ENCODE assay signal across 17 cellular contexts in genomic region chr4:185846550-185847210, GRCh38. TPM values are rescaled to one million over a fixed set of nuclear protein-coding genes. Genes with fewer than 3 reads are reported as not detected.
DNase-seq lines count a peak whose midpoint lies in the region; ATAC-seq and TF ChIP-seq lines count a peak whose summit lies in the region.
"Had no signal": no experiment of that assay in that cellular context is flagged by ENCODE, and none has a peak within 500 bp of the region (broad histone marks: within the 10 kb centered on the region; RNA-seq: fewer than 3 reads in every experiment).

No MANE protein-coding gene starts in this region.

- H3K27ac ChIP-seq in heart left ventricle = peak overlapping the region; percentile 44 to 90 (median 78)
- peak overlapping the region; percentile 79 to 96 for H3K27ac ChIP-seq in SK-N-SH (ENCODE audit: low read depth in 2 of 2, low read length in 1 of 2)
- peak overlapping the region; percentile 83 for H3K27ac ChIP-seq in smooth muscle cell (ENCODE audit: low read depth)

- H3K27me3 Mint-ChIP-seq in glutamatergic neuron (ENCODE audit: unreplicated experiment) = peaks cover 6% of the 10 kb centered on the region
- peaks cover 1% of the 10 kb centered on the region for H3K27me3 Mint-ChIP-seq in activated CD8-positive, alpha-beta T cell treated with anti-CD3 and anti-CD28 coated beads for 36 hours
- H3K27me3 Mint-ChIP-seq: CD4-positive, CD25-positive, alpha-beta regulatory T cell had no signal

- intact Hi-C loops in heart left ventricle (cut with DNase I) = loop anchor here in 6 of 10 donors (5.0 to 10.0 kb wide), 5 partner anchors 34 to 171 kb away; partner anchors contain the start of gene SORBS2 (in 3 of the 6)
- intact Hi-C loops in left ventricle myocardium superior (cut with micrococcal nuclease) = no loop called here
- intact Hi-C loops in posterior vena cava (cut with DNase I) = no loop called here
- intact Hi-C loops in activated CD8-positive, alpha-beta T cell treated with anti-CD3 and anti-CD28 coated beads for 36 hours (cut with micrococcal nuclease) = no loop called here

- peaks cover 16% of the 10 kb centered on the region for H3K9me3 Mint-ChIP-seq in glutamatergic neuron (ENCODE audit: unreplicated experiment)
- peaks cover 3% of the 10 kb centered on the region for H3K9me3 Mint-ChIP-seq in activated CD8-positive, alpha-beta T cell treated with anti-CD3 and anti-CD28 coated beads for 36 hours
- H3K9me3 Mint-ChIP-seq: activated naive CD4-positive, alpha-beta T cell treated with anti-CD3 and anti-CD28 coated beads for 36 hours had no signal

- peaks cover 17% of the 10 kb centered on the region for H3F3A ChIP-seq in SK-N-SH (replicated peaks; ENCODE audit: insufficient read depth)
- H3F3A ChIP-seq in smooth muscle cell (ENCODE audit: low read depth) = peaks cover 20% of the 10 kb centered on the region

- peak overlapping the region; percentile 33 for H3K27ac Mint-ChIP-seq in glutamatergic neuron (ENCODE audit: unreplicated experiment)
- no peak overlapping the region for H3K27ac Mint-ChIP-seq in activated CD8-positive, alpha-beta T cell treated with anti-CD3 and anti-CD28 coated beads for 36 hours
- H3K27ac Mint-ChIP-seq: activated naive CD4-positive, alpha-beta T cell treated with anti-CD3 and anti-CD28 coated beads for 36 hours; CD4-positive, CD25-positive, alpha-beta regulatory T cell had no signal

- no peaks in the 10 kb centered on the region for H3K36me3 ChIP-seq in heart left ventricle
- H3K36me3 ChIP-seq in SK-N-SH (replicated peaks in 1 of 2; ENCODE audit: control insufficient read depth in 1 of 2, insufficient read depth in 2 of 2, low read length in 1 of 2) = no peaks in the 10 kb centered on the region
- no peaks in the 10 kb centered on the region for H3K36me3 ChIP-seq in smooth muscle cell (ENCODE audit: low read depth)
- H3K36me3 ChIP-seq: esophagus muscularis mucosa had no signal

- peaks cover 22% of the 10 kb centered on the region for H3K36me3 Mint-ChIP-seq in glutamatergic neuron (ENCODE audit: unreplicated experiment)
- no peaks in the 10 kb centered on the region for H3K36me3 Mint-ChIP-seq in activated CD8-positive, alpha-beta T cell treated with anti-CD3 and anti-CD28 coated beads for 36 hours (ENCODE audit: low read depth)
- H3K36me3 Mint-ChIP-seq: CD4-positive, CD25-positive, alpha-beta regulatory T cell had no signal

- H3K9me2 ChIP-seq in SK-N-SH = no peaks in the 10 kb centered on the region

- peak; percentile 34; the same call in 1 of the 2 replicates for TF ChIP-seq RAD21 in SK-N-SH (IDR thresholded peaks at IDR 0.05; ENCODE audit: low read length)

- H3K27me3 ChIP-seq in heart left ventricle (no peaks in the 10 kb centered on the region), SK-N-SH (ENCODE audit: insufficient read depth) (no peaks in the 10 kb centered on the region), smooth muscle cell (ENCODE audit: low read depth) (no peaks in the 10 kb centered on the region)
- H3K27me3 ChIP-seq: body of pancreas, esophagus muscularis mucosa had no signal

- peak overlapping the region; percentile 83 for H2AFZ ChIP-seq in SK-N-SH (ENCODE audit: low read depth)
- H2AFZ ChIP-seq in smooth muscle cell (ENCODE audit: low read depth) = no peak overlapping the region

- TF ChIP-seq EP300 in SK-N-SH (IDR thresholded peaks at IDR 0.05; ENCODE audit: borderline replicate concordance in 1 of 2, low read depth in 1 of 2, low read length in 1 of 2) = peak in 1 of 2 experiments; percentile 86; a peak in 2 of 4 replicates

- no peak for DNase-seq in heart left ventricle
- no peak for DNase-seq in left ventricle myocardium superior
- DNase-seq in SK-N-SH = peak; percentile 60
- no peak for DNase-seq in glutamatergic neuron
- DNase-seq in smooth muscle cell (lab: John Stamatoyannopoulos, UW; ENCODE audit: unreplicated experiment) = no peak
- DNase-seq in NCI-H510A treated with DMSO at 0.1 percent for 48 hours (lab: John Stamatoyannopoulos, UW) = no peak
- no peak for DNase-seq in posterior vena cava (ENCODE audit: low spot score)
- DNase-seq in activated CD8-positive, alpha-beta T cell treated with anti-CD3 and anti-CD28 coated beads for 36 hours = no peak
- DNase-seq: activated CD4-positive, alpha-beta T cell treated with anti-CD3 and anti-CD28 coated beads, Interleukin-2, amount 50 U/mL, for 1 hour; activated naive CD4-positive, alpha-beta T cell treated with anti-CD3 and anti-CD28 coated beads for 36 hours; activated T-cell treated with anti-CD3 and anti-CD28 coated beads, Interleukin-2, amount 50 U/mL, for 1 hour; body of pancreas; CD4-positive, CD25-positive, alpha-beta regulatory T cell; NCI-H187; retina; stimulated activated CD4-positive, alpha-beta T cell treated with anti-CD3 and anti-CD28 coated beads, Interleukin-1b, Interleukin-23, amount 100 ng/mL, for 48 hours had no signal

- peak overlapping the region; percentile 57 for H3K4me3 Mint-ChIP-seq in glutamatergic neuron (ENCODE audit: unreplicated experiment)
- H3K4me3 Mint-ChIP-seq in activated CD8-positive, alpha-beta T cell treated with anti-CD3 and anti-CD28 coated beads for 36 hours = no peak overlapping the region
- H3K4me3 Mint-ChIP-seq: activated naive CD4-positive, alpha-beta T cell treated with anti-CD3 and anti-CD28 coated beads for 36 hours; CD4-positive, CD25-positive, alpha-beta regulatory T cell had no signal

- no peak for TF ChIP-seq CTCF in heart left ventricle (IDR thresholded peaks at IDR 0.05)
- TF ChIP-seq CTCF in SK-N-SH (IDR thresholded peaks at IDR 0.05) = no peak
- no peak for TF ChIP-seq CTCF in glutamatergic neuron (IDR thresholded peaks at IDR 0.05; ENCODE audit: partially characterized antibody, unreplicated experiment)
- TF ChIP-seq CTCF in smooth muscle cell (IDR thresholded peaks at IDR 0.05; ENCODE audit: borderline replicate concordance, insufficient read depth, poor library complexity, severe bottlenecking) = no peak
- TF ChIP-seq CTCF in activated CD8-positive, alpha-beta T cell treated with anti-CD3 and anti-CD28 coated beads for 36 hours (IDR thresholded peaks at IDR 0.05) = no peak

- no peak for TF ChIP-seq POLR2A in heart left ventricle (IDR thresholded peaks at IDR 0.05)

- H3K4me1 Mint-ChIP-seq in glutamatergic neuron (ENCODE audit: low read depth, unreplicated experiment) = peaks cover 27% of the 10 kb centered on the region
- no peaks in the 10 kb centered on the region for H3K4me1 Mint-ChIP-seq in activated CD8-positive, alpha-beta T cell treated with anti-CD3 and anti-CD28 coated beads for 36 hours (ENCODE audit: low read depth)
- H3K4me1 Mint-ChIP-seq: CD4-positive, CD25-positive, alpha-beta regulatory T cell had no signal

- H4K20me1 ChIP-seq in SK-N-SH (ENCODE audit: insufficient read depth) (no peaks in the 10 kb centered on the region), smooth muscle cell (ENCODE audit: low read depth) (no peaks in the 10 kb centered on the region)

- WGBS in heart left ventricle, 4 donors = 43 to 52% (median 47%) methylated on average over 5 of the region's 5 CpGs
- 33% methylated on average over 5 of the region's 5 CpGs for WGBS in SK-N-SH (ENCODE audit: low lambda C conversion rate)
- 83% methylated on average over 5 of the region's 5 CpGs for WGBS in smooth muscle cell (ENCODE audit: low lambda C conversion rate)

- peaks cover 0 to 37% (median 9%) of the 10 kb centered on the region in 12 donors for H3K4me1 ChIP-seq in heart left ventricle
- H3K4me1 ChIP-seq in SK-N-SH (ENCODE audit: control insufficient read depth in 1 of 2, insufficient read depth in 2 of 2, low read depth in 1 of 2, low read length in 1 of 2) = peaks cover 0 to 17% of the 10 kb centered on the region in 2 experiments; a peak in 3 of 4 replicates
- H3K4me1 ChIP-seq in smooth muscle cell (ENCODE audit: low read depth) = peaks cover 6% of the 10 kb centered on the region

- H3K9ac ChIP-seq in SK-N-SH (peak overlapping the region; percentile 64; the same call in 1 of the 2 replicates), smooth muscle cell (ENCODE audit: low read depth) (peak overlapping the region; percentile 33)

- no peak overlapping the region for H3K4me3 ChIP-seq in heart left ventricle
- peak overlapping the region in 1 of 2 experiments; percentile 24; a peak in 2 of 4 replicates for H3K4me3 ChIP-seq in SK-N-SH (ENCODE audit: low read depth in 2 of 2, low read length in 1 of 2)
- no peak overlapping the region for H3K4me3 ChIP-seq in smooth muscle cell
- H3K4me3 ChIP-seq: body of pancreas, esophagus muscularis mucosa had no signal

- ATAC-seq in heart left ventricle (no peak), left ventricle myocardium superior (no peak)
- no peak for ATAC-seq in activated CD8-positive, alpha-beta T cell treated with anti-CD3 and anti-CD28 coated beads for 36 hours
- ATAC-seq: body of pancreas had no signal

- CTCF ChIA-PET in SK-N-SH (lab: Yijun Ruan, JAX) = interaction anchor here (1.2 to 1.4 kb wide), 2 partner anchors 206 to 249 kb away, joined by 3 to 5 read pairs; no protein-coding TSS in a partner anchor
- CTCF ChIA-PET in activated CD8-positive, alpha-beta T cell treated with anti-CD3 and anti-CD28 coated beads for 36 hours (lab: Charles Lee) = no interaction called here

- POLR2A ChIA-PET in SK-N-SH (lab: Yijun Ruan, JAX) = no interaction called here
- POLR2A ChIA-PET in activated CD8-positive, alpha-beta T cell treated with anti-CD3 and anti-CD28 coated beads for 36 hours (lab: Charles Lee) = no interaction called here

- H3K4me2 ChIP-seq in SK-N-SH = peak overlapping the region; percentile 61
- H3K4me2 ChIP-seq in smooth muscle cell = peak overlapping the region; percentile 61

- H3K79me2 ChIP-seq in SK-N-SH (ENCODE audit: insufficient read depth) = no peaks in the 10 kb centered on the region
- no peaks in the 10 kb centered on the region for H3K79me2 ChIP-seq in smooth muscle cell (ENCODE audit: low read depth)

- H3K9me3 ChIP-seq in heart left ventricle = peaks cover 0 to 22% (median 0%) of the 10 kb centered on the region in 12 donors
- 0 out of 2 replicates have a peak, but pooled peaks cover 3% of the 10 kb centered on the region for H3K9me3 ChIP-seq in SK-N-SH
- no peaks in the 10 kb centered on the region for H3K9me3 ChIP-seq in smooth muscle cell (replicated peaks; ENCODE audit: low read depth)
- H3K9me3 ChIP-seq: body of pancreas, esophagus muscularis mucosa had no signal

TF ChIP-seq in SK-N-SH, 30 proteins besides CTCF, POLR2A, EP300 and RAD21 (continues in another document):
- TF ChIP-seq MXI1 (IDR thresholded peaks at IDR 0.05; ENCODE audit: low read depth, low read length) = no peak
- no peak for TF ChIP-seq NRF1 (IDR thresholded peaks at IDR 0.05; ENCODE audit: low read depth, low read length)
- no peak for TF ChIP-seq FOXM1 (IDR thresholded peaks at IDR 0.05; ENCODE audit: low read depth)

RNA-seq across cellular contexts. Expression of gene SORBS2, which starts 34.7 kb away (rescaled TPM):
- total RNA-seq in heart left ventricle (1,000 to 10,000 TPM in 7 of 9 donors, 100 to 1,000 TPM in 2; 966 to 2,158 (median 1,443) TPM), left ventricle myocardium superior (911 TPM), glutamatergic neuron (ENCODE audit: unreplicated experiment) (95.5 TPM), smooth muscle cell (5.9 and 36.6 TPM in 2 replicates), posterior vena cava (100 to 1,000 TPM; 139 to 166 TPM)
- polyA plus RNA-seq in heart left ventricle (100 to 1,000 TPM; 254 to 473 TPM), SK-N-SH (2012; rRNA removed) (2.5 and 3.1 TPM in 2 replicates), smooth muscle cell (5.5 and 9.0 TPM in 2 replicates)
- polyA plus RNA-seq in SK-N-SH (2012; cell fraction: cytosol; rRNA removed) = 1.5 and 2.4 TPM in 2 replicates
- 3.8 and 4.7 TPM in 2 replicates for polyA plus RNA-seq in SK-N-SH (2012; cell fraction: nucleus; rRNA removed)
- not detected for total RNA-seq in activated CD8-positive, alpha-beta T cell treated with anti-CD3 and anti-CD28 coated beads for 36 hours
- total RNA-seq: activated naive CD4-positive, alpha-beta T cell treated with anti-CD3 and anti-CD28 coated beads for 36 hours had no signal
- polyA plus RNA-seq: CD4-positive, CD25-positive, alpha-beta regulatory T cell had no signal

Comparison
In these comparisons a context has a peak if more than half of its experiments do, and no peak if none do; other contexts are left out.
1. intact Hi-C loops: an anchor here in heart left ventricle (5.0 to 10.0 kb wide); none called in left ventricle myocardium superior, posterior vena cava and activated CD8-positive, alpha-beta T cell treated with anti-CD3 and anti-CD28 coated beads for 36 hours.